In genomic region chr2:178304262-178304661, GRCh38 we compare ENCODE assay signal across 18 cellular contexts.
A peak's percentile ranks its signal among the peaks of the same experiment; 100 is the strongest.
DNase-seq lines count a peak whose midpoint lies in the region; TF ChIP-seq lines count a peak whose summit lies in the region.
"Had no signal": no experiment of that assay in that cellular context is flagged by ENCODE, and none has a peak within 500 bp of the region (broad histone marks: within the 10 kb centered on the region; RNA-seq: fewer than 3 reads in every experiment).

No MANE protein-coding gene starts in this region.

- H3K27ac ChIP-seq in neutrophil: peak overlapping the region; percentile 83
- H3K27ac ChIP-seq: C4-2B, Peyer's patch had no signal

- H4K20me1 ChIP-seq in Loucy (ENCODE audit: insufficient read depth, low read length, poor library complexity, severe bottlenecking): no peaks in the 10 kb centered on the region

- TF ChIP-seq CTCF in Loucy (conservative IDR thresholded peaks at IDR 0.05; ENCODE audit: low read length): no peak
- TF ChIP-seq CTCF in neutrophil (IDR thresholded peaks at IDR 0.05): no peak
- TF ChIP-seq CTCF in GM10248 (IDR thresholded peaks at IDR 0.05; ENCODE audit: control extremely low read depth, extremely low read depth, low read depth, missing control alignments): no peak

- POLR2A ChIA-PET in GM10248 (lab: Yijun Ruan, JAX): no interaction called here

- H3K79me2 ChIP-seq in Loucy (ENCODE audit: insufficient read depth, low read length): no peaks in the 10 kb centered on the region

- no peaks in the 10 kb centered on the region for H3K9me2 ChIP-seq in Loucy (replicated peaks; ENCODE audit: low read depth, low read length)

- H3K27me3 ChIP-seq in Loucy (ENCODE audit: insufficient read depth, low read length, poor library complexity, severe bottlenecking) (no peaks in the 10 kb centered on the region), neutrophil (no peaks in the 10 kb centered on the region)
- H3K27me3 ChIP-seq: Peyer's patch had no signal

- CTCF ChIA-PET in GM10248 (lab: Yijun Ruan, JAX): interaction anchor here (1.0 to 2.9 kb wide), 4 partner anchors 8 to 115 kb away, joined by 3 to 18 read pairs (median 3); no protein-coding TSS in a partner anchor

- no peaks in the 10 kb centered on the region for H3K9me3 ChIP-seq in Loucy (ENCODE audit: insufficient read depth, low read depth, low read length)
- H3K9me3 ChIP-seq in neutrophil: no peaks in the 10 kb centered on the region
- H3K9me3 ChIP-seq: Peyer's patch had no signal

- DNase-seq in NCI-H2227 (lab: John Stamatoyannopoulos, UW; ENCODE audit: unreplicated experiment) (peak; percentile 16), NCI-H2227 treated with DMSO at 0.1 percent for 48 hours (lab: John Stamatoyannopoulos, UW) (no peak), OCI-M1 (lab: John Stamatoyannopoulos, UW) (peak; percentile 59), GM10248 (ENCODE audit: extremely low spot score) (no peak), putamen (ENCODE audit: low spot score) (no peak), islet precursor cell (no peak)
- DNase-seq: Calu3, H9, IMR-90, NCI-H1092, NCI-H187, NCI-H526, Peyer's patch, SHP77 treated with DMSO at 0.1 percent for 48 hours, T-helper 17 cell had no signal

- H2AFZ ChIP-seq in Loucy (ENCODE audit: low read length): peak overlapping the region; percentile 23; the same call in 1 of the 2 replicates

- H3F3A ChIP-seq in Loucy (ENCODE audit: low read depth): no peaks in the 10 kb centered on the region

- H3K4me3 ChIP-seq in Loucy (ENCODE audit: low read length, poor library complexity, severe bottlenecking): no peak overlapping the region
- peak overlapping the region; percentile 3 to 13 for H3K4me3 ChIP-seq in neutrophil (ENCODE audit: low read depth in 1 of 2, low read length in 1 of 2)
- H3K4me3 ChIP-seq: Peyer's patch had no signal

- H3K9ac ChIP-seq in Loucy (ENCODE audit: low read depth, low read length, poor library complexity, severe bottlenecking): no peak overlapping the region

- H3K36me3 ChIP-seq in Loucy (ENCODE audit: insufficient read depth, low read length) (no peaks in the 10 kb centered on the region), neutrophil (no peaks in the 10 kb centered on the region)
- H3K36me3 ChIP-seq: Peyer's patch had no signal

- no peak overlapping the region for H3K4me2 ChIP-seq in Loucy (ENCODE audit: low read depth, low read length, poor library complexity, severe bottlenecking)

- H3K4me1 ChIP-seq in Loucy (ENCODE audit: insufficient read depth, low read length, poor library complexity, severe bottlenecking): peaks cover 3% of the 10 kb centered on the region
- peaks cover 34 to 47% of the 10 kb centered on the region in 2 experiments for H3K4me1 ChIP-seq in neutrophil (ENCODE audit: control insufficient read depth in 1 of 2, insufficient read depth in 1 of 2, low read depth in 1 of 2, low read length in 1 of 2)
- H3K4me1 ChIP-seq: Peyer's patch had no signal

Comparison
In these comparisons a context has a peak if more than half of its experiments do, and no peak if none do; other contexts are left out.
1. DNase-seq: peak in NCI-H2227 (single experiment) and OCI-M1 (single experiment); none in NCI-H2227 treated with DMSO at 0.1 percent for 48 hours (single experiment), GM10248 (single experiment), putamen (single experiment) and islet precursor cell (single experiment).